Comparison of ENCODE assay signal across 1 cellular context in the genomic region with DNA sequence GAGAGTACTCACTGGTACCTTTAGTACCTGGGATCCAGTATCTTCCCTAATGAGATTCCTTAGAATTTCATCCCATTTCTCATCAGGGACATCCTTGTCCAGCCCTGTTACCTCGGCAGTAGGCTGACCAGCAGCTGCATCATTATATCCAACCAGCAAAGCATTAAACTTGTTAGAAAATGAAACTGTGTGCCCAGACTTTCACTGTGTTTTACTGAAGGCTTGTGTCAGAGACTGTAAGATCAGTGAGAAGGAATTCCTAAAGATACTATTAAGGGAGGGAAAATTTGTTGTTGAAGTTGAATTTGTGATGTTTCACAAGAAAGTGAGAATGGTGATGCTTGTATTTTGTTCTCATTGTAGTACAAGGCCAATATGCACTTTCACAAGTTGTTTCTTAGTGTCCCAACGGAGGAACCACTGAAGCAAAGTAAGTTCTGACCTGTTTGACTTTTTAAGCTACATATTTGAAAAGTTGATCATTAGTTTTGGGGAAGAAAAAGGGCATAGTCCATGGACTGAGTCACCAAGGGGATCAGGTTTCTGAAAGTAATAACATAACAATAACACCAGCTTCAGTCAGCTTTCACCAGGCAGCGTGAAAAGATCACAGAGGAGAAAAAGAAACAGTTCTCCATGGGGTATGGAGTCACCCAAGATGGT.
A peak's percentile ranks its signal among the peaks of the same experiment; 100 is the strongest.
TF ChIP-seq lines count a peak whose summit lies in the region.

No MANE protein-coding gene starts in this region.

TF ChIP-seq in HepG2, 621 proteins besides CTCF, POLR2A, EP300 and RAD21 (continued from another document and continues in another):
- TF ChIP-seq, protein P1, sequence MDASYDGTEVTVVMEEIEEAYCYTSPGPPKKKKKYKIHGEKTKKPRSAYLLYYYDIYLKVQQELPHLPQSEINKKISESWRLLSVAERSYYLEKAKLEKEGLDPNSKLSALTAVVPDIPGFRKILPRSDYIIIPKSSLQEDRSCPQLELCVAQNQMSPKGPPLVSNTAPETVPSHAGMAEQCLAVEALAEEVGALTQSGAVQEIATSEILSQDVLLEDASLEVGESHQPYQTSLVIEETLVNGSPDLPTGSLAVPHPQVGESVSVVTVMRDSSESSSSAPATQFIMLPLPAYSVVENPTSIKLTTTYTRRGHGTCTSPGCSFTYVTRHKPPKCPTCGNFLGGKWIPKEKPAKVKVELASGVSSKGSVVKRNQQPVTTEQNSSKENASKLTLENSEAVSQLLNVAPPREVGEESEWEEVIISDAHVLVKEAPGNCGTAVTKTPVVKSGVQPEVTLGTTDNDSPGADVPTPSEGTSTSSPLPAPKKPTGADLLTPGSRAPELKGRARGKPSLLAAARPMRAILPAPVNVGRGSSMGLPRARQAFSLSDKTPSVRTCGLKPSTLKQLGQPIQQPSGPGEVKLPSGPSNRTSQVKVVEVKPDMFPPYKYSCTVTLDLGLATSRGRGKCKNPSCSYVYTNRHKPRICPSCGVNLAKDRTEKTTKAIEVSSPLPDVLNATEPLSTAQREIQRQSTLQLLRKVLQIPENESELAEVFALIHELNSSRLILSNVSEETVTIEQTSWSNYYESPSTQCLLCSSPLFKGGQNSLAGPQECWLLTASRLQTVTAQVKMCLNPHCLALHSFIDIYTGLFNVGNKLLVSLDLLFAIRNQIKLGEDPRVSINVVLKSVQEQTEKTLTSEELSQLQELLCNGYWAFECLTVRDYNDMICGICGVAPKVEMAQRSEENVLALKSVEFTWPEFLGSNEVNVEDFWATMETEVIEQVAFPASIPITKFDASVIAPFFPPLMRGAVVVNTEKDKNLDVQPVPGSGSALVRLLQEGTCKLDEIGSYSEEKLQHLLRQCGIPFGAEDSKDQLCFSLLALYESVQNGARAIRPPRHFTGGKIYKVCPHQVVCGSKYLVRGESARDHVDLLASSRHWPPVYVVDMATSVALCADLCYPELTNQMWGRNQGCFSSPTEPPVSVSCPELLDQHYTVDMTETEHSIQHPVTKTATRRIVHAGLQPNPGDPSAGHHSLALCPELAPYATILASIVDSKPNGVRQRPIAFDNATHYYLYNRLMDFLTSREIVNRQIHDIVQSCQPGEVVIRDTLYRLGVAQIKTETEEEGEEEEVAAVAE (CRISPR knock-in tag; IDR thresholded peaks at IDR 0.05; ENCODE audit: borderline replicate concordance) = no peak
- no peak for TF ChIP-seq HNRNPK (IDR thresholded peaks at IDR 0.05; ENCODE audit: low read depth, low read length, poor library complexity, severe bottlenecking)
- no peak for TF ChIP-seq ZFP36 (IDR thresholded peaks at IDR 0.05; ENCODE audit: borderline replicate concordance, low read depth, low read length, partially characterized antibody)
- TF ChIP-seq, protein P2, sequence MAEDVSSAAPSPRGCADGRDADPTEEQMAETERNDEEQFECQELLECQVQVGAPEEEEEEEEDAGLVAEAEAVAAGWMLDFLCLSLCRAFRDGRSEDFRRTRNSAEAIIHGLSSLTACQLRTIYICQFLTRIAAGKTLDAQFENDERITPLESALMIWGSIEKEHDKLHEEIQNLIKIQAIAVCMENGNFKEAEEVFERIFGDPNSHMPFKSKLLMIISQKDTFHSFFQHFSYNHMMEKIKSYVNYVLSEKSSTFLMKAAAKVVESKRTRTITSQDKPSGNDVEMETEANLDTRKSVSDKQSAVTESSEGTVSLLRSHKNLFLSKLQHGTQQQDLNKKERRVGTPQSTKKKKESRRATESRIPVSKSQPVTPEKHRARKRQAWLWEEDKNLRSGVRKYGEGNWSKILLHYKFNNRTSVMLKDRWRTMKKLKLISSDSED (CRISPR knock-in tag; IDR thresholded peaks at IDR 0.05) = no peak
- TF ChIP-seq, protein P3, sequence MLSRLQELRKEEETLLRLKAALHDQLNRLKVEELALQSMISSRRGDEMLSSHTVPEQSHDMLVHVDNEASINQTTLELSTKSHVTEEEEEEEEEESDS (CRISPR knock-in tag; IDR thresholded peaks at IDR 0.05; ENCODE audit: borderline replicate concordance) = no peak
- no peak for TF ChIP-seq TSC22D2 (CRISPR knock-in tag; IDR thresholded peaks at IDR 0.05; ENCODE audit: borderline replicate concordance)
- no peak for TF ChIP-seq ZNF12 (CRISPR knock-in tag; IDR thresholded peaks at IDR 0.05)
- TF ChIP-seq ZSCAN31 (CRISPR knock-in tag; IDR thresholded peaks at IDR 0.05; ENCODE audit: low read depth) = no peak
- no peak for TF ChIP-seq U2AF1 (optimal IDR thresholded peaks at IDR 0.05; ENCODE audit: low read depth, low read length)
- TF ChIP-seq SALL1 (CRISPR knock-in tag; IDR thresholded peaks at IDR 0.05) = peak; percentile 13; the same call in 1 of the 2 replicates
- TF ChIP-seq ZNF670 (CRISPR knock-in tag; IDR thresholded peaks at IDR 0.05; ENCODE audit: borderline replicate concordance) = no peak
- 0 out of 2 replicates have a peak, but pooled peaks have one; percentile 17 for TF ChIP-seq CREM (IDR thresholded peaks at IDR 0.05)
- no peak for TF ChIP-seq CREM (CRISPR knock-in tag; IDR thresholded peaks at IDR 0.05)
- no peak for TF ChIP-seq ZNF557 (CRISPR knock-in tag; IDR thresholded peaks at IDR 0.05)
- TF ChIP-seq RARA (CRISPR knock-in tag; IDR thresholded peaks at IDR 0.05) = peak; percentile 34; the same call in 1 of the 2 replicates
- TF ChIP-seq, protein P4, sequence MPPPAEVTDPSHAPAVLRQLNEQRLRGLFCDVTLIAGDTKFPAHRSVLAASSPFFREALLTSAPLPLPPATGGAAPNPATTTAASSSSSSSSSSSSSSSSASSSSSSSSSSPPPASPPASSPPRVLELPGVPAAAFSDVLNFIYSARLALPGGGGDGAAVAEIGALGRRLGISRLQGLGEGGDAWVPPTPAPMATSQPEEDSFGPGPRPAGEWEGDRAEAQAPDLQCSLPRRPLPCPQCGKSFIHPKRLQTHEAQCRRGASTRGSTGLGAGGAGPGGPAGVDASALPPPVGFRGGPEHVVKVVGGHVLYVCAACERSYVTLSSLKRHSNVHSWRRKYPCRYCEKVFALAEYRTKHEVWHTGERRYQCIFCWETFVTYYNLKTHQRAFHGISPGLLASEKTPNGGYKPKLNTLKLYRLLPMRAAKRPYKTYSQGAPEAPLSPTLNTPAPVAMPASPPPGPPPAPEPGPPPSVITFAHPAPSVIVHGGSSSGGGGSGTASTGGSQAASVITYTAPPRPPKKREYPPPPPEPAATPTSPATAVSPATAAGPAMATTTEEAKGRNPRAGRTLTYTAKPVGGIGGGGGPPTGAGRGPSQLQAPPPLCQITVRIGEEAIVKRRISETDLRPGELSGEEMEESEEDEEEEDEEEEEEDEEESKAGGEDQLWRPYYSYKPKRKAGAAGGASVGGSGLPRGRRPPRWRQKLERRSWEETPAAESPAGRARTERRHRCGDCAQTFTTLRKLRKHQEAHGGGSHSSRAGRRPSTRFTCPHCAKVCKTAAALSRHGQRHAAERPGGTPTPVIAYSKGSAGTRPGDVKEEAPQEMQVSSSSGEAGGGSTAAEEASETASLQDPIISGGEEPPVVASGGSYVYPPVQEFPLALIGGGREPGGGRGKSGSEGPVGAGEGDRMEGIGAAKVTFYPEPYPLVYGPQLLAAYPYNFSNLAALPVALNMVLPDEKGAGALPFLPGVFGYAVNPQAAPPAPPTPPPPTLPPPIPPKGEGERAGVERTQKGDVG (CRISPR knock-in tag; IDR thresholded peaks at IDR 0.05; ENCODE audit: borderline replicate concordance) = no peak
- TF ChIP-seq, protein P5, sequence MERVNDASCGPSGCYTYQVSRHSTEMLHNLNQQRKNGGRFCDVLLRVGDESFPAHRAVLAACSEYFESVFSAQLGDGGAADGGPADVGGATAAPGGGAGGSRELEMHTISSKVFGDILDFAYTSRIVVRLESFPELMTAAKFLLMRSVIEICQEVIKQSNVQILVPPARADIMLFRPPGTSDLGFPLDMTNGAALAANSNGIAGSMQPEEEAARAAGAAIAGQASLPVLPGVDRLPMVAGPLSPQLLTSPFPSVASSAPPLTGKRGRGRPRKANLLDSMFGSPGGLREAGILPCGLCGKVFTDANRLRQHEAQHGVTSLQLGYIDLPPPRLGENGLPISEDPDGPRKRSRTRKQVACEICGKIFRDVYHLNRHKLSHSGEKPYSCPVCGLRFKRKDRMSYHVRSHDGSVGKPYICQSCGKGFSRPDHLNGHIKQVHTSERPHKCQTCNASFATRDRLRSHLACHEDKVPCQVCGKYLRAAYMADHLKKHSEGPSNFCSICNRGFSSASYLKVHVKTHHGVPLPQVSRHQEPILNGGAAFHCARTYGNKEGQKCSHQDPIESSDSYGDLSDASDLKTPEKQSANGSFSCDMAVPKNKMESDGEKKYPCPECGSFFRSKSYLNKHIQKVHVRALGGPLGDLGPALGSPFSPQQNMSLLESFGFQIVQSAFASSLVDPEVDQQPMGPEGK (CRISPR knock-in tag; IDR thresholded peaks at IDR 0.05) = no peak
- TF ChIP-seq, protein P6, sequence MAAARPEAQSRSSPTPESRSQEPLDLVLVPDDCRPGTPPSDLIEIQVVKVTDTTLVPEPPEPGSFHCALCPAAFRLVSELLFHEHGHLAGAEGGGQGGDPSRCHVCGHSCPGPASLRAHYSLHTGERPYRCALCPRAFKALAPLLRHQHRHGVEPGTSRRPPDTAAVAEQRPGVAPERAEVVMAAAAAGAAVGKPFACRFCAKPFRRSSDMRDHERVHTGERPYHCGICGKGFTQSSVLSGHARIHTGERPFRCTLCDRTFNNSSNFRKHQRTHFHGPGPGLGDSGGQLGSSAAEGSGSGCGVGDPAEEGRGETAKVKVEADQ (CRISPR knock-in tag; IDR thresholded peaks at IDR 0.05; ENCODE audit: borderline replicate concordance) = no peak
- TF ChIP-seq PITX1 (CRISPR knock-in tag; IDR thresholded peaks at IDR 0.05) = no peak
- no peak for TF ChIP-seq ZNF569 (CRISPR knock-in tag; IDR thresholded peaks at IDR 0.05; ENCODE audit: borderline replicate concordance)
- TF ChIP-seq ZNF101 (CRISPR knock-in tag; IDR thresholded peaks at IDR 0.05; ENCODE audit: borderline replicate concordance, low read depth) = no peak
- no peak for TF ChIP-seq KLF16 (CRISPR knock-in tag; IDR thresholded peaks at IDR 0.05)
- TF ChIP-seq NONO (IDR thresholded peaks at IDR 0.05) = no peak
- no peak for TF ChIP-seq NONO (CRISPR knock-in tag; conservative IDR thresholded peaks at IDR 0.05)
- TF ChIP-seq GATAD2A (CRISPR knock-in tag; IDR thresholded peaks at IDR 0.05) = peak; percentile 71; the same call in 1 of the 2 replicates
- no peak for TF ChIP-seq ZFX (CRISPR knock-in tag; IDR thresholded peaks at IDR 0.05; ENCODE audit: low read depth)
- no peak for TF ChIP-seq CAMTA2 (CRISPR knock-in tag; IDR thresholded peaks at IDR 0.05; ENCODE audit: borderline replicate concordance)
- no peak for TF ChIP-seq TOE1 (CRISPR knock-in tag; IDR thresholded peaks at IDR 0.05)
- peak; percentile 78 for TF ChIP-seq FOSL1 (CRISPR knock-in tag; IDR thresholded peaks at IDR 0.05; ENCODE audit: borderline replicate concordance)
- TF ChIP-seq, protein P7, sequence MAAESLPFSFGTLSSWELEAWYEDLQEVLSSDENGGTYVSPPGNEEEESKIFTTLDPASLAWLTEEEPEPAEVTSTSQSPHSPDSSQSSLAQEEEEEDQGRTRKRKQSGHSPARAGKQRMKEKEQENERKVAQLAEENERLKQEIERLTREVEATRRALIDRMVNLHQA (CRISPR knock-in tag; IDR thresholded peaks at IDR 0.05) = no peak
- TF ChIP-seq ZNF274 (CRISPR knock-in tag; IDR thresholded peaks at IDR 0.05) = no peak
- TF ChIP-seq NPAS2 (CRISPR knock-in tag; IDR thresholded peaks at IDR 0.05; ENCODE audit: borderline replicate concordance) = no peak
- no peak for TF ChIP-seq MED8 (CRISPR knock-in tag; IDR thresholded peaks at IDR 0.05; ENCODE audit: insufficient replicate concordance)
- TF ChIP-seq, protein P8, sequence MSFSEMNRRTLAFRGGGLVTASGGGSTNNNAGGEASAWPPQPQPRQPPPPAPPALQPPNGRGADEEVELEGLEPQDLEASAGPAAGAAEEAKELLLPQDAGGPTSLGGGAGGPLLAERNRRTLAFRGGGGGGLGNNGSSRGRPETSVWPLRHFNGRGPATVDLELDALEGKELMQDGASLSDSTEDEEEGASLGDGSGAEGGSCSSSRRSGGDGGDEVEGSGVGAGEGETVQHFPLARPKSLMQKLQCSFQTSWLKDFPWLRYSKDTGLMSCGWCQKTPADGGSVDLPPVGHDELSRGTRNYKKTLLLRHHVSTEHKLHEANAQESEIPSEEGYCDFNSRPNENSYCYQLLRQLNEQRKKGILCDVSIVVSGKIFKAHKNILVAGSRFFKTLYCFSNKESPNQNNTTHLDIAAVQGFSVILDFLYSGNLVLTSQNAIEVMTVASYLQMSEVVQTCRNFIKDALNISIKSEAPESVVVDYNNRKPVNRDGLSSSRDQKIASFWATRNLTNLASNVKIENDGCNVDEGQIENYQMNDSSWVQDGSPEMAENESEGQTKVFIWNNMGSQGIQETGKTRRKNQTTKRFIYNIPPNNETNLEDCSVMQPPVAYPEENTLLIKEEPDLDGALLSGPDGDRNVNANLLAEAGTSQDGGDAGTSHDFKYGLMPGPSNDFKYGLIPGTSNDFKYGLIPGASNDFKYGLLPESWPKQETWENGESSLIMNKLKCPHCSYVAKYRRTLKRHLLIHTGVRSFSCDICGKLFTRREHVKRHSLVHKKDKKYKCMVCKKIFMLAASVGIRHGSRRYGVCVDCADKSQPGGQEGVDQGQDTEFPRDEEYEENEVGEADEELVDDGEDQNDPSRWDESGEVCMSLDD (CRISPR knock-in tag; IDR thresholded peaks at IDR 0.05; ENCODE audit: borderline replicate concordance) = no peak
- TF ChIP-seq ZNF577 (CRISPR knock-in tag; IDR thresholded peaks at IDR 0.05; ENCODE audit: borderline replicate concordance, low read depth) = no peak
- TF ChIP-seq, protein P9, sequence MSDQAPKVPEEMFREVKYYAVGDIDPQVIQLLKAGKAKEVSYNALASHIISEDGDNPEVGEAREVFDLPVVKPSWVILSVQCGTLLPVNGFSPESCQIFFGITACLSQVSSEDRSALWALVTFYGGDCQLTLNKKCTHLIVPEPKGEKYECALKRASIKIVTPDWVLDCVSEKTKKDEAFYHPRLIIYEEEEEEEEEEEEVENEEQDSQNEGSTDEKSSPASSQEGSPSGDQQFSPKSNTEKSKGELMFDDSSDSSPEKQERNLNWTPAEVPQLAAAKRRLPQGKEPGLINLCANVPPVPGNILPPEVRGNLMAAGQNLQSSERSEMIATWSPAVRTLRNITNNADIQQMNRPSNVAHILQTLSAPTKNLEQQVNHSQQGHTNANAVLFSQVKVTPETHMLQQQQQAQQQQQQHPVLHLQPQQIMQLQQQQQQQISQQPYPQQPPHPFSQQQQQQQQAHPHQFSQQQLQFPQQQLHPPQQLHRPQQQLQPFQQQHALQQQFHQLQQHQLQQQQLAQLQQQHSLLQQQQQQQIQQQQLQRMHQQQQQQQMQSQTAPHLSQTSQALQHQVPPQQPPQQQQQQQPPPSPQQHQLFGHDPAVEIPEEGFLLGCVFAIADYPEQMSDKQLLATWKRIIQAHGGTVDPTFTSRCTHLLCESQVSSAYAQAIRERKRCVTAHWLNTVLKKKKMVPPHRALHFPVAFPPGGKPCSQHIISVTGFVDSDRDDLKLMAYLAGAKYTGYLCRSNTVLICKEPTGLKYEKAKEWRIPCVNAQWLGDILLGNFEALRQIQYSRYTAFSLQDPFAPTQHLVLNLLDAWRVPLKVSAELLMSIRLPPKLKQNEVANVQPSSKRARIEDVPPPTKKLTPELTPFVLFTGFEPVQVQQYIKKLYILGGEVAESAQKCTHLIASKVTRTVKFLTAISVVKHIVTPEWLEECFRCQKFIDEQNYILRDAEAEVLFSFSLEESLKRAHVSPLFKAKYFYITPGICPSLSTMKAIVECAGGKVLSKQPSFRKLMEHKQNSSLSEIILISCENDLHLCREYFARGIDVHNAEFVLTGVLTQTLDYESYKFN (CRISPR knock-in tag; conservative IDR thresholded peaks at IDR 0.05) = peak; percentile 91
- TF ChIP-seq ZNF563 (CRISPR knock-in tag; IDR thresholded peaks at IDR 0.05) = no peak
